ENCODE assay signal across 19 cellular contexts in genomic region chr17:77229786-77230435, GRCh38.
"Had no signal": no experiment of that assay in that cellular context is flagged by ENCODE, and none has a peak within 500 bp of the region (broad histone marks: within the 10 kb centered on the region; RNA-seq: fewer than 3 reads in every experiment).

No MANE protein-coding gene starts in this region.

- H3K36me3 ChIP-seq: left lung, neutrophil, ovary, right atrium auricular region, transverse colon, upper lobe of left lung, vagina had no signal

- H3K27me3 ChIP-seq: left lung, ovary, right atrium auricular region, transverse colon, upper lobe of left lung, vagina had no signal

- H3K27ac ChIP-seq: left lung, neutrophil, ovary, right atrium auricular region, skin epidermis, transverse colon, vagina had no signal

- ATAC-seq: left colon; left lung; naive thymus-derived CD8-positive, alpha-beta T cell; sciatic nerve; stimulated activated effector memory CD8-positive, alpha-beta T cell treated with anti-CD3 and anti-CD28 coated beads, Interleukin-12 subunit alpha, Interleukin-12 subunit beta, amount 100 ng/mL, for 72 hours had no signal

- H3K4me3 ChIP-seq: left lung, ovary, right atrium auricular region, skin epidermis, transverse colon, upper lobe of left lung, vagina had no signal

- H3K9me3 ChIP-seq: ovary, right atrium auricular region, transverse colon, vagina had no signal

- FAIRE-seq: islet of Langerhans, kidney had no signal

- DNase-seq: hypothalamus; immature natural killer cell; kidney; left colon; left lung; naive thymus-derived CD8-positive, alpha-beta T cell; occipital lobe; ovary; stimulated activated CD4-positive, alpha-beta T cell treated with anti-CD3 and anti-CD28 coated beads, Interleukin-4, amount 100 ng/mL, for 24 hours; stimulated activated naive CD4-positive, alpha-beta T cell; transverse colon; upper lobe of left lung had no signal
